ENCODE assay signal across 1 cellular context in genomic region chr22:38872172-38872830, GRCh38.
TF ChIP-seq lines count a peak whose summit lies in the region.

CBX6 (minus strand) TSS chr22:38872216; CDS start chr22:38872190, 26 bp downstream.

TF ChIP-seq in HepG2, 621 proteins besides CTCF, POLR2A, EP300 and RAD21 (continued from another document and continues in another):
- TF ChIP-seq ZNF430 (CRISPR knock-in tag; IDR thresholded peaks at IDR 0.05) = 0 out of 2 replicates have a peak, but pooled peaks have one; percentile 44
- TF ChIP-seq ZFY (CRISPR knock-in tag; IDR thresholded peaks at IDR 0.05) = peak; percentile 4; the same call in 1 of the 2 replicates
- no peak for TF ChIP-seq ZNF383 (CRISPR knock-in tag; IDR thresholded peaks at IDR 0.05; ENCODE audit: borderline replicate concordance)
- no peak for TF ChIP-seq ZNF10 (CRISPR knock-in tag; IDR thresholded peaks at IDR 0.05; ENCODE audit: borderline replicate concordance, low read depth)
- peak; percentile 22; the same call in 1 of the 2 replicates for TF ChIP-seq NR2C2 (CRISPR knock-in tag; IDR thresholded peaks at IDR 0.05; ENCODE audit: borderline replicate concordance)
- 0 out of 2 replicates have a peak, but pooled peaks have one; percentile 23 for TF ChIP-seq PAXIP1 (CRISPR knock-in tag; conservative IDR thresholded peaks at IDR 0.05)
- TF ChIP-seq SAP130 (CRISPR knock-in tag; IDR thresholded peaks at IDR 0.05; ENCODE audit: low read depth) = peak; percentile 22
- TF ChIP-seq PAF1 (CRISPR knock-in tag; IDR thresholded peaks at IDR 0.05) = no peak
- 0 out of 2 replicates have a peak, but pooled peaks have one; percentile 31 for TF ChIP-seq SALL2 (CRISPR knock-in tag; IDR thresholded peaks at IDR 0.05)
- TF ChIP-seq TAF1 (CRISPR knock-in tag; IDR thresholded peaks at IDR 0.05) = peak; percentile 15; the same call in 1 of the 2 replicates
- TF ChIP-seq, protein P1, sequence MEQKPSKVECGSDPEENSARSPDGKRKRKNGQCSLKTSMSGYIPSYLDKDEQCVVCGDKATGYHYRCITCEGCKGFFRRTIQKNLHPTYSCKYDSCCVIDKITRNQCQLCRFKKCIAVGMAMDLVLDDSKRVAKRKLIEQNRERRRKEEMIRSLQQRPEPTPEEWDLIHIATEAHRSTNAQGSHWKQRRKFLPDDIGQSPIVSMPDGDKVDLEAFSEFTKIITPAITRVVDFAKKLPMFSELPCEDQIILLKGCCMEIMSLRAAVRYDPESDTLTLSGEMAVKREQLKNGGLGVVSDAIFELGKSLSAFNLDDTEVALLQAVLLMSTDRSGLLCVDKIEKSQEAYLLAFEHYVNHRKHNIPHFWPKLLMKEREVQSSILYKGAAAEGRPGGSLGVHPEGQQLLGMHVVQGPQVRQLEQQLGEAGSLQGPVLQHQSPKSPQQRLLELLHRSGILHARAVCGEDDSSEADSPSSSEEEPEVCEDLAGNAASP (CRISPR knock-in tag; IDR thresholded peaks at IDR 0.05; ENCODE audit: borderline replicate concordance) = no peak
- TF ChIP-seq HOXA3 (CRISPR knock-in tag; IDR thresholded peaks at IDR 0.05) = 0 out of 2 replicates have a peak, but pooled peaks have one; percentile 30
- TF ChIP-seq MEF2D (CRISPR knock-in tag; IDR thresholded peaks at IDR 0.05) = no peak
- TF ChIP-seq ZSCAN25 (CRISPR knock-in tag; IDR thresholded peaks at IDR 0.05) = no peak
- TF ChIP-seq ATF3 (CRISPR knock-in tag; IDR thresholded peaks at IDR 0.05) = 0 out of 2 replicates have a peak, but pooled peaks have one; percentile 17
- TF ChIP-seq ZNF652 (CRISPR knock-in tag; IDR thresholded peaks at IDR 0.05; ENCODE audit: borderline replicate concordance, low read depth) = peak; percentile 98
- peak; percentile 49 for TF ChIP-seq ZNF687 (CRISPR knock-in tag; IDR thresholded peaks at IDR 0.05)
- TF ChIP-seq HNRNPL (IDR thresholded peaks at IDR 0.05; ENCODE audit: low read depth, low read length) = 0 out of 2 replicates have a peak, but pooled peaks have one; percentile 26
- no peak for TF ChIP-seq MEIS2 (CRISPR knock-in tag; IDR thresholded peaks at IDR 0.05)
- 0 out of 2 replicates have a peak, but pooled peaks have one; percentile 27 for TF ChIP-seq ZNF790 (CRISPR knock-in tag; IDR thresholded peaks at IDR 0.05; ENCODE audit: borderline replicate concordance)
- TF ChIP-seq ZNF543 (CRISPR knock-in tag; IDR thresholded peaks at IDR 0.05) = 0 out of 2 replicates have a peak, but pooled peaks have one; percentile 40
- TF ChIP-seq DMAP1 (CRISPR knock-in tag; IDR thresholded peaks at IDR 0.05) = 0 out of 2 replicates have a peak, but pooled peaks have one; percentile 21
- 0 out of 2 replicates have a peak, but pooled peaks have one; percentile 19 for TF ChIP-seq PHF21A (CRISPR knock-in tag; IDR thresholded peaks at IDR 0.05)
- TF ChIP-seq SALL1 (CRISPR knock-in tag; IDR thresholded peaks at IDR 0.05) = no peak
- no peak for TF ChIP-seq NONO (IDR thresholded peaks at IDR 0.05)
- TF ChIP-seq NONO (CRISPR knock-in tag; conservative IDR thresholded peaks at IDR 0.05) = 0 out of 2 replicates have a peak, but pooled peaks have one; percentile 14
- no peak for TF ChIP-seq SOX6 (IDR thresholded peaks at IDR 0.05)
- TF ChIP-seq SOX6 (CRISPR knock-in tag; IDR thresholded peaks at IDR 0.05) = peak; percentile 36
- TF ChIP-seq SRF (IDR thresholded peaks at IDR 0.05; ENCODE audit: low read depth, low read length) = no peak
- TF ChIP-seq, protein P2, sequence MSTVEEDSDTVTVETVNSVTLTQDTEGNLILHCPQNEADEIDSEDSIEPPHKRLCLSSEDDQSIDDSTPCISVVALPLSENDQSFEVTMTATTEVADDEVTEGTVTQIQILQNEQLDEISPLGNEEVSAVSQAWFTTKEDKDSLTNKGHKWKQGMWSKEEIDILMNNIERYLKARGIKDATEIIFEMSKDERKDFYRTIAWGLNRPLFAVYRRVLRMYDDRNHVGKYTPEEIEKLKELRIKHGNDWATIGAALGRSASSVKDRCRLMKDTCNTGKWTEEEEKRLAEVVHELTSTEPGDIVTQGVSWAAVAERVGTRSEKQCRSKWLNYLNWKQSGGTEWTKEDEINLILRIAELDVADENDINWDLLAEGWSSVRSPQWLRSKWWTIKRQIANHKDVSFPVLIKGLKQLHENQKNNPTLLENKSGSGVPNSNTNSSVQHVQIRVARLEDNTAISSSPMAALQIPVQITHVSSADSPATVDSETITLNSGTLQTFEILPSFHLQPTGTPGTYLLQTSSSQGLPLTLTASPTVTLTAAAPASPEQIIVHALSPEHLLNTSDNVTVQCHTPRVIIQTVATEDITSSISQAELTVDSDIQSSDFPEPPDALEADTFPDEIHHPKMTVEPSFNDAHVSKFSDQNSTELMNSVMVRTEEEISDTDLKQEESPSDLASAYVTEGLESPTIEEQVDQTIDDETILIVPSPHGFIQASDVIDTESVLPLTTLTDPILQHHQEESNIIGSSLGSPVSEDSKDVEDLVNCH (CRISPR knock-in tag; IDR thresholded peaks at IDR 0.05) = no peak
- TF ChIP-seq, protein P3, sequence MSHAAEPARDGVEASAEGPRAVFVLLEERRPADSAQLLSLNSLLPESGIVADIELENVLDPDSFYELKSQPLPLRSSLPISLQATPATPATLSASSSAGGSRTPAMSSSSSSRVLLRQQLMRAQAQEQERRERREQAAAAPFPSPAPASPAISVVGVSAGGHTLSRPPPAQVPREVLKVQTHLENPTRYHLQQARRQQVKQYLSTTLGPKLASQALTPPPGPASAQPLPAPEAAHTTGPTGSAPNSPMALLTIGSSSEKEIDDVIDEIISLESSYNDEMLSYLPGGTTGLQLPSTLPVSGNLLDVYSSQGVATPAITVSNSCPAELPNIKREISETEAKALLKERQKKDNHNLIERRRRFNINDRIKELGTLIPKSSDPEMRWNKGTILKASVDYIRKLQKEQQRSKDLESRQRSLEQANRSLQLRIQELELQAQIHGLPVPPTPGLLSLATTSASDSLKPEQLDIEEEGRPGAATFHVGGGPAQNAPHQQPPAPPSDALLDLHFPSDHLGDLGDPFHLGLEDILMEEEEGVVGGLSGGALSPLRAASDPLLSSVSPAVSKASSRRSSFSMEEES (CRISPR knock-in tag; IDR thresholded peaks at IDR 0.05) = peak; percentile 47; the same call in 1 of the 2 replicates
- peak; percentile 37; the same call in 1 of the 3 replicates for TF ChIP-seq MXI1 (IDR thresholded peaks at IDR 0.05; ENCODE audit: borderline replicate concordance, low read depth, low read length)
- peak; percentile 72 for TF ChIP-seq RFX3 (CRISPR knock-in tag; IDR thresholded peaks at IDR 0.05)
- TF ChIP-seq YY1 (IDR thresholded peaks at IDR 0.05; ENCODE audit: insufficient read depth, insufficient replicate concordance, low read depth, low read length) = peak; percentile 30
- TF ChIP-seq ZNF773 (CRISPR knock-in tag; IDR thresholded peaks at IDR 0.05; ENCODE audit: borderline replicate concordance) = no peak
- TF ChIP-seq ZNF556 (CRISPR knock-in tag; IDR thresholded peaks at IDR 0.05; ENCODE audit: borderline replicate concordance) = 0 out of 2 replicates have a peak, but pooled peaks have one; percentile 46
- TF ChIP-seq ZNF788 (CRISPR knock-in tag; IDR thresholded peaks at IDR 0.05; ENCODE audit: borderline replicate concordance) = peak; percentile 33; the same call in 1 of the 2 replicates
- TF ChIP-seq, protein P4, sequence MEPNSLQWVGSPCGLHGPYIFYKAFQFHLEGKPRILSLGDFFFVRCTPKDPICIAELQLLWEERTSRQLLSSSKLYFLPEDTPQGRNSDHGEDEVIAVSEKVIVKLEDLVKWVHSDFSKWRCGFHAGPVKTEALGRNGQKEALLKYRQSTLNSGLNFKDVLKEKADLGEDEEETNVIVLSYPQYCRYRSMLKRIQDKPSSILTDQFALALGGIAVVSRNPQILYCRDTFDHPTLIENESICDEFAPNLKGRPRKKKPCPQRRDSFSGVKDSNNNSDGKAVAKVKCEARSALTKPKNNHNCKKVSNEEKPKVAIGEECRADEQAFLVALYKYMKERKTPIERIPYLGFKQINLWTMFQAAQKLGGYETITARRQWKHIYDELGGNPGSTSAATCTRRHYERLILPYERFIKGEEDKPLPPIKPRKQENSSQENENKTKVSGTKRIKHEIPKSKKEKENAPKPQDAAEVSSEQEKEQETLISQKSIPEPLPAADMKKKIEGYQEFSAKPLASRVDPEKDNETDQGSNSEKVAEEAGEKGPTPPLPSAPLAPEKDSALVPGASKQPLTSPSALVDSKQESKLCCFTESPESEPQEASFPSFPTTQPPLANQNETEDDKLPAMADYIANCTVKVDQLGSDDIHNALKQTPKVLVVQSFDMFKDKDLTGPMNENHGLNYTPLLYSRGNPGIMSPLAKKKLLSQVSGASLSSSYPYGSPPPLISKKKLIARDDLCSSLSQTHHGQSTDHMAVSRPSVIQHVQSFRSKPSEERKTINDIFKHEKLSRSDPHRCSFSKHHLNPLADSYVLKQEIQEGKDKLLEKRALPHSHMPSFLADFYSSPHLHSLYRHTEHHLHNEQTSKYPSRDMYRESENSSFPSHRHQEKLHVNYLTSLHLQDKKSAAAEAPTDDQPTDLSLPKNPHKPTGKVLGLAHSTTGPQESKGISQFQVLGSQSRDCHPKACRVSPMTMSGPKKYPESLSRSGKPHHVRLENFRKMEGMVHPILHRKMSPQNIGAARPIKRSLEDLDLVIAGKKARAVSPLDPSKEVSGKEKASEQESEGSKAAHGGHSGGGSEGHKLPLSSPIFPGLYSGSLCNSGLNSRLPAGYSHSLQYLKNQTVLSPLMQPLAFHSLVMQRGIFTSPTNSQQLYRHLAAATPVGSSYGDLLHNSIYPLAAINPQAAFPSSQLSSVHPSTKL (CRISPR knock-in tag; IDR thresholded peaks at IDR 0.05) = peak; percentile 26
- no peak for TF ChIP-seq FIP1L1 (IDR thresholded peaks at IDR 0.05; ENCODE audit: borderline replicate concordance, insufficient read depth, low read depth, low read length)
- TF ChIP-seq PCBP2 (optimal IDR thresholded peaks at IDR 0.05; ENCODE audit: low read depth, low read length, poor library complexity, severe bottlenecking) = no peak
- no peak for TF ChIP-seq HNRNPK (IDR thresholded peaks at IDR 0.05; ENCODE audit: low read depth, low read length, poor library complexity, severe bottlenecking)
